In genomic region chr3:16140894-16141285, GRCh38 we compare ENCODE assay signal across 19 cellular contexts. TPM values are rescaled to one million over a fixed set of nuclear protein-coding genes. Genes with fewer than 3 reads are reported as not detected.
DNase-seq lines count a peak whose midpoint lies in the region; ATAC-seq and TF ChIP-seq lines count a peak whose summit lies in the region.
"Had no signal": no experiment of that assay in that cellular context is flagged by ENCODE, and none has a peak within 500 bp of the region (broad histone marks: within the 10 kb centered on the region; RNA-seq: fewer than 3 reads in every experiment).

No MANE protein-coding gene starts in this region.

- H3K4me1 ChIP-seq in right atrium auricular region (peaks cover 0 to 7% of the 10 kb centered on the region in 2 donors), skeletal muscle satellite cell (ENCODE audit: control insufficient read depth, insufficient read depth, low read length) (peaks cover 38% of the 10 kb centered on the region)

- no peak for DNase-seq in right atrium auricular region (ENCODE audit: low spot score)
- DNase-seq in cardiac septum (ENCODE audit: low spot score), result no peak
- DNase-seq in epithelial cell of prostate (ENCODE audit: low read depth, low spot score), result peak; percentile 69
- no peak for DNase-seq in DMS153 (lab: John Stamatoyannopoulos, UW)
- no peak for DNase-seq in NCI-H128 (lab: John Stamatoyannopoulos, UW; ENCODE audit: unreplicated experiment)
- DNase-seq in T-helper 17 cell, result no peak
- no peak for DNase-seq in HuH-7.5 (ENCODE audit: low spot score)
- DNase-seq: ACHN; activated CD4-positive, alpha-beta T cell treated with anti-CD3 and anti-CD28 coated beads for 1 hour; activated naive CD8-positive, alpha-beta T cell treated with anti-CD3 and anti-CD28 coated beads, Interleukin-2, amount 50 U/mL, for 24 hours; cerebellar nuclear complex; DMS53; effector memory CD8-positive, alpha-beta T cell; NCI-H1417; NCI-H774; OCI-M1 had no signal

- peak overlapping the region; percentile 9 for H3K4me2 ChIP-seq in skeletal muscle satellite cell (ENCODE audit: low read length)

- TF ChIP-seq CTCF in right atrium auricular region (IDR thresholded peaks at IDR 0.05), result no peak

- H3K4me3 Mint-ChIP-seq in T-helper 17 cell, result no peak overlapping the region
- H3K4me3 Mint-ChIP-seq: activated naive CD8-positive, alpha-beta T cell treated with anti-CD3 and anti-CD28 coated beads, Interleukin-2, amount 50 U/mL, for 24 hours; CD14-positive monocyte; effector memory CD8-positive, alpha-beta T cell had no signal

- H3K9me3 ChIP-seq in right atrium auricular region, result peaks cover 0 to 19% of the 10 kb centered on the region in 2 donors
- peaks cover 7% of the 10 kb centered on the region for H3K9me3 ChIP-seq in skeletal muscle satellite cell (replicated peaks; ENCODE audit: low read length)
- no peaks in the 10 kb centered on the region for H3K9me3 ChIP-seq in T-helper 17 cell (ENCODE audit: control insufficient read depth, low read length, poor library complexity, severe bottlenecking)

- H3K27me3 ChIP-seq in right atrium auricular region (no peaks in the 10 kb centered on the region), skeletal muscle satellite cell (ENCODE audit: control insufficient read depth, insufficient read depth, low read length) (no peaks in the 10 kb centered on the region)

- no peak for ATAC-seq in T-helper 17 cell
- ATAC-seq: activated naive CD8-positive, alpha-beta T cell treated with anti-CD3 and anti-CD28 coated beads, Interleukin-2, amount 50 U/mL, for 24 hours; effector memory CD8-positive, alpha-beta T cell had no signal

- H3K4me1 Mint-ChIP-seq in T-helper 17 cell, result no peaks in the 10 kb centered on the region
- H3K4me1 Mint-ChIP-seq: activated naive CD8-positive, alpha-beta T cell treated with anti-CD3 and anti-CD28 coated beads, Interleukin-2, amount 50 U/mL, for 24 hours; CD14-positive monocyte had no signal

- no peaks in the 10 kb centered on the region for H3K27me3 Mint-ChIP-seq in T-helper 17 cell
- H3K27me3 Mint-ChIP-seq: activated naive CD8-positive, alpha-beta T cell treated with anti-CD3 and anti-CD28 coated beads, Interleukin-2, amount 50 U/mL, for 24 hours had no signal

- no peak overlapping the region for H3K4me3 ChIP-seq in right atrium auricular region
- H3K4me3 ChIP-seq in skeletal muscle satellite cell (ENCODE audit: low read length), result no peak overlapping the region

- H3K36me3 ChIP-seq in right atrium auricular region (no peaks in the 10 kb centered on the region), skeletal muscle satellite cell (ENCODE audit: insufficient read depth, low read length) (no peaks in the 10 kb centered on the region)

- peak overlapping the region; percentile 73 to 78 for H3K27ac ChIP-seq in right atrium auricular region
- peak overlapping the region; percentile 90 for H3K27ac ChIP-seq in epithelial cell of prostate

- H3K27ac Mint-ChIP-seq in T-helper 17 cell, result no peak overlapping the region
- H3K27ac Mint-ChIP-seq: activated naive CD8-positive, alpha-beta T cell treated with anti-CD3 and anti-CD28 coated beads, Interleukin-2, amount 50 U/mL, for 24 hours; activated T-helper 2 cell treated with anti-CD3 and anti-CD28 coated beads, Interferon-gamma antibody, Interleukin-2, Interleukin-4, amounts not matched to agents 10 μg/mL and 5 μg/mL and 100 μg/mL, durations not matched to agents 14 hours and 24 hours and 36 hours; CD14-positive monocyte; effector memory CD8-positive, alpha-beta T cell had no signal

- peaks cover 2% of the 10 kb centered on the region for H3K36me3 Mint-ChIP-seq in T-helper 17 cell (ENCODE audit: low read depth)
- H3K36me3 Mint-ChIP-seq: CD14-positive monocyte had no signal

- H3K9ac ChIP-seq in skeletal muscle satellite cell (ENCODE audit: low read depth, low read length), result peak overlapping the region; percentile 28

- intact Hi-C loops in cardiac septum (cut with DNase I), result loop anchor here (5.0 kb wide), 1 partner anchor 79 kb away; no protein-coding TSS in a partner anchor

RNA-seq across cellular contexts. Expression of gene GALNT15, which starts 33.6 kb away (rescaled TPM):
- total RNA-seq in right atrium auricular region (10 to 100 TPM; 21.7 to 83.1 TPM), cardiac septum (1.3 TPM), T-helper 17 cell (under 1 TPM in 1 of 2 donors, not detected in 1; 0.42 TPM)
- 36.7 and 37.5 TPM in 2 replicates for total RNA-seq in skeletal muscle satellite cell (2012; rRNA removed)
- total RNA-seq: activated T-helper 2 cell treated with anti-CD3 and anti-CD28 coated beads, Interferon-gamma antibody, Interleukin-2, Interleukin-4, amounts not matched to agents 10 μg/mL and 5 μg/mL and 100 μg/mL, durations not matched to agents 14 hours and 24 hours and 36 hours had no signal
